Comparison of ENCODE assay signal across 8 cellular contexts in genomic region chr4:139606600-139607301, GRCh38. TPM values are rescaled to one million over a fixed set of nuclear protein-coding genes. Genes with fewer than 3 reads are reported as not detected.
A peak's percentile ranks its signal among the peaks of the same experiment; 100 is the strongest.
DNase-seq lines count a peak whose midpoint lies in the region; ATAC-seq and TF ChIP-seq lines count a peak whose summit lies in the region.

No MANE protein-coding gene starts in this region.

- H3K27me3 Mint-ChIP-seq in endothelial cell (ENCODE audit: unreplicated experiment) (peaks cover 5% of the 10 kb centered on the region), progenitor cell of endocrine pancreas (peaks cover 4% of the 10 kb centered on the region)

- H3K36me3 Mint-ChIP-seq in endothelial cell (ENCODE audit: low read depth, unreplicated experiment) (peaks cover 4% of the 10 kb centered on the region), progenitor cell of endocrine pancreas (ENCODE audit: insufficient read depth) (no peaks in the 10 kb centered on the region)

- peak overlapping the region; percentile 28 for H3K27ac Mint-ChIP-seq in endothelial cell (ENCODE audit: unreplicated experiment)
- peak overlapping the region; percentile 9 for H3K27ac Mint-ChIP-seq in progenitor cell of endocrine pancreas

- peaks cover 22% of the 10 kb centered on the region for H3K4me1 Mint-ChIP-seq in endothelial cell (ENCODE audit: unreplicated experiment)
- peaks cover 15% of the 10 kb centered on the region for H3K4me1 Mint-ChIP-seq in progenitor cell of endocrine pancreas (ENCODE audit: low read depth)

- H3K4me3 Mint-ChIP-seq in endothelial cell (ENCODE audit: unreplicated experiment) (peak overlapping the region; percentile 2), progenitor cell of endocrine pancreas (ENCODE audit: low read depth) (no peak overlapping the region)

- DNase-seq in ELF-1 (ENCODE audit: low read depth, low spot score) (peak; percentile 54), RKO (ENCODE audit: low spot score) (peak; percentile 55), endothelial cell (ENCODE audit: low spot score) (no peak), progenitor cell of endocrine pancreas (ENCODE audit: low spot score, unreplicated experiment) (no peak), anterior cingulate cortex (lab: John Stamatoyannopoulos, UW) (no peak)

- H3K9me3 Mint-ChIP-seq in endothelial cell (ENCODE audit: unreplicated experiment) (no peaks in the 10 kb centered on the region), progenitor cell of endocrine pancreas (ENCODE audit: low read depth) (no peaks in the 10 kb centered on the region)

- no peak for ATAC-seq in GM21737 (IDR thresholded peaks at IDR 0.05; ENCODE audit: unreplicated experiment)
- no peak for ATAC-seq in GM19023 (IDR thresholded peaks at IDR 0.05; ENCODE audit: unreplicated experiment)
- no peak for ATAC-seq in HG02678 (IDR thresholded peaks at IDR 0.05; ENCODE audit: unreplicated experiment)

- no peak for TF ChIP-seq CTCF in endothelial cell (IDR thresholded peaks at IDR 0.05; ENCODE audit: unreplicated experiment)
- TF ChIP-seq CTCF in progenitor cell of endocrine pancreas (IDR thresholded peaks at IDR 0.05; ENCODE audit: unreplicated experiment): no peak

RNA-seq across cellular contexts. Expression of gene SETD7, which starts 50.7 kb away (rescaled TPM):
- total RNA-seq in endothelial cell (ENCODE audit: unreplicated experiment) (8.4 TPM), progenitor cell of endocrine pancreas (11.9 and 13.8 TPM in 2 replicates)

RNA-seq across cellular contexts. Expression of gene MGST2, which starts 58.9 kb away (rescaled TPM):
- total RNA-seq in endothelial cell (ENCODE audit: unreplicated experiment) (98.3 TPM), progenitor cell of endocrine pancreas (62.5 and 66.1 TPM in 2 replicates)

Comparison
In these comparisons a context has a peak if more than half of its experiments do, and no peak if none do; other contexts are left out.
1. DNase-seq: peak in ELF-1 (single experiment) and RKO (single experiment); none in endothelial cell (single experiment), progenitor cell of endocrine pancreas (single experiment) and anterior cingulate cortex (0 of 58).